Comparison of ENCODE assay signal across 23 cellular contexts in genomic region chr11:94649254-94649653, GRCh38.
"Had no signal": no experiment of that assay in that cellular context is flagged by ENCODE, and none has a peak within 500 bp of the region (broad histone marks: within the 10 kb centered on the region; RNA-seq: fewer than 3 reads in every experiment).

No MANE protein-coding gene starts in this region.

- H3K27ac Mint-ChIP-seq: stimulated activated memory B cell treated with anti-CD40 and anti-IgM and Interleukin-4, amounts not matched to agents 10 μg/mL and 1 μg/mL and 100 μg/mL, for 72 hours had no signal

- H3K4me3 Mint-ChIP-seq: stimulated activated memory B cell treated with anti-CD40 and anti-IgM and Interleukin-4, amounts not matched to agents 10 μg/mL and 1 μg/mL and 100 μg/mL, for 72 hours had no signal

- H3K4me3 ChIP-seq: gastroesophageal sphincter, heart right ventricle, lower lobe of right lung, spleen, testis, upper lobe of left lung had no signal

- H3K36me3 Mint-ChIP-seq: stimulated activated memory B cell treated with anti-CD40 and anti-IgM and Interleukin-4, amounts not matched to agents 10 μg/mL and 1 μg/mL and 100 μg/mL, for 72 hours had no signal

- H3K27me3 ChIP-seq: brain microvascular endothelial cell, gastroesophageal sphincter, heart right ventricle, spleen, testis, upper lobe of left lung had no signal

- H3K9me3 ChIP-seq: gastroesophageal sphincter, heart right ventricle, lower lobe of right lung, spleen, testis, upper lobe of left lung had no signal

- H3K9me3 Mint-ChIP-seq: stimulated activated memory B cell treated with anti-CD40 and anti-IgM and Interleukin-4, amounts not matched to agents 10 μg/mL and 1 μg/mL and 100 μg/mL, for 72 hours had no signal

- H3K4me1 ChIP-seq: gastroesophageal sphincter, lower lobe of right lung, testis, upper lobe of left lung had no signal

- H3K27ac ChIP-seq: brain microvascular endothelial cell, gastroesophageal sphincter, lower lobe of right lung, spleen, testis, upper lobe of left lung, VCaP had no signal

- ATAC-seq: esophagus mucosa; gastroesophageal sphincter; left colon; lower lobe of right lung; stimulated activated memory B cell treated with anti-CD40 and anti-IgM and Interleukin-4, amounts not matched to agents 10 μg/mL and 1 μg/mL and 100 μg/mL, for 72 hours had no signal

- DNase-seq: activated CD4-positive, alpha-beta T cell treated with anti-CD3 and anti-CD28 coated beads for 1 hour; activated CD8-positive, alpha-beta memory T cell treated with anti-CD3 and anti-CD28 coated beads for 24 hours; activated CD8-positive, alpha-beta memory T cell treated with anti-CD3 and anti-CD28 coated beads, Interleukin-2, amount 50 U/mL, for 48 hours; activated effector memory CD4-positive, alpha-beta T cell treated with anti-CD3 and anti-CD28 coated beads, Interleukin-2, amount 50 U/mL, for 16 hours; activated naive CD4-positive, alpha-beta T cell treated with anti-CD3 and anti-CD28 coated beads, Interleukin-2, amount 50 U/mL, for 16 hours; activated T-cell treated with anti-CD3 and anti-CD28 coated beads, Interleukin-2, amount 50 U/mL, for 48 hours; aorta; brain microvascular endothelial cell; central memory CD4-positive, alpha-beta T cell; heart right ventricle; left colon; lower lobe of right lung; occipital lobe; retina; spleen; stimulated activated CD4-positive, alpha-beta T cell treated with anti-CD3 and anti-CD28 coated beads, Interleukin-4, amount 100 ng/mL, for 4 hours; T-helper 9 cell; testis; upper lobe of left lung had no signal

- H3K4me1 Mint-ChIP-seq: stimulated activated memory B cell treated with anti-CD40 and anti-IgM and Interleukin-4, amounts not matched to agents 10 μg/mL and 1 μg/mL and 100 μg/mL, for 72 hours had no signal

- H3K36me3 ChIP-seq: brain microvascular endothelial cell, gastroesophageal sphincter, heart right ventricle, lower lobe of right lung, spleen, upper lobe of left lung had no signal
